ENCODE assay signal across 32 cellular contexts in the genomic region with DNA sequence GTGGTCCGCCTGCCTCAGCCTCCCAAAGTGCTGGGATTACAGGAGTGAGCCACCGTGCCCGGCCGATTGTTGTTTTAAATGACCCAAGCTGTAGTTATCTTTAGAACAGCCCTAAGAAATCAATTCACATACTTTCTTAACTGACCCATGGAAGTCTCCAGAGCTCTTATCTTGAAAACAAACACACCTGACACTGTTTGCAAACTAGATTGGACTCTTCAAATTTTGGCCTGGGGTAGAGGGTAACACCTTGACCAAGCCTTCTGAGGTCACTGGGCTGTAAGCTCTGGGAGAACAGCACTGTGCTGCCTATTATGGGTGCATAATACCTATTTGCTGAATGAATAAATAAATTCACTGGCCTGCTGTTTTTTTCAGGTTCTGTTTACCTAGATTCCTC.
"Had no signal": no experiment of that assay in that cellular context is flagged by ENCODE, and none has a peak within 500 bp of the region (broad histone marks: within the 10 kb centered on the region; RNA-seq: fewer than 3 reads in every experiment).

No MANE protein-coding gene starts in this region.

- DNase-seq: activated B cell treated with CpG ODN at 0.5 μM for 24 hours; activated CD4-positive, alpha-beta T cell treated with anti-CD3 and anti-CD28 coated beads for 48 hours; activated CD4-positive, alpha-beta T cell treated with anti-CD3 and anti-CD28 coated beads, Interleukin-2, amount 50 U/mL, for 1 hour; activated CD4-positive, alpha-beta T cell treated with anti-CD3 and anti-CD28 coated beads, Interleukin-2, amount 50 U/mL, for 48 hours; activated CD8-positive, alpha-beta memory T cell treated with anti-CD3 and anti-CD28 coated beads for 24 hours; activated CD8-positive, alpha-beta T cell treated with anti-CD3 and anti-CD28 coated beads for 36 hours; activated effector memory CD4-positive, alpha-beta T cell treated with Interleukin-2 at 50 U/mL for 16 hours; activated gamma-delta T cell treated with Interleukin-2 at 50 U/mL for 16 hours; activated naive CD4-positive, alpha-beta T cell treated with anti-CD3 and anti-CD28 coated beads, Interleukin-2, amount 50 U/mL, for 16 hours; activated naive CD4-positive, alpha-beta T cell treated with Interleukin-2 at 50 U/mL for 16 hours; activated T-cell treated with anti-CD3 and anti-CD28 coated beads, Interleukin-2, amount 50 U/mL, for 4 hours; amniotic stem cell; aorta; central memory CD4-positive, alpha-beta T cell; cerebellar nuclear complex; colonic mucosa; effector memory CD4-positive, alpha-beta T cell; erythroblast; foreskin melanocyte; T-helper 1 cell; T-helper 17 cell; T1000; WERI-Rb-1 had no signal

- H3K4me1 Mint-ChIP-seq: activated B cell treated with CpG ODN at 0.5 μM for 24 hours; activated T-helper 17 cell treated with anti-CD3 and anti-CD28 coated beads, Interleukin-2, amount 50 U/mL, for 72 hours; brain; T-helper 17 cell had no signal

- H3K27ac Mint-ChIP-seq: activated B cell treated with CpG ODN at 0.5 μM for 24 hours; activated CD8-positive, alpha-beta T cell treated with anti-CD3 and anti-CD28 coated beads for 36 hours; activated naive CD8-positive, alpha-beta T cell; activated T-helper 17 cell treated with anti-CD3 and anti-CD28 coated beads, Interleukin-2, amount 50 U/mL, for 72 hours; brain; T-helper 17 cell; T-helper 2 cell treated with Interferon-gamma antibody and Interleukin-4, amounts not matched to agents 5 μg/mL and 100 μg/mL, for 36 hours had no signal

- H3K27me3 ChIP-seq: breast epithelium, cardiac muscle cell, colonic mucosa, esophagus muscularis mucosa, gastroesophageal sphincter had no signal

- H3K9me3 Mint-ChIP-seq: activated T-helper 17 cell treated with anti-CD3 and anti-CD28 coated beads, Interleukin-2, amount 50 U/mL, for 72 hours; T-helper 2 cell treated with Interferon-gamma antibody and Interleukin-4, amounts not matched to agents 5 μg/mL and 100 μg/mL, for 36 hours had no signal

- H3K27ac ChIP-seq: breast epithelium, cardiac muscle cell, colonic mucosa, esophagus muscularis mucosa, gastroesophageal sphincter, WERI-Rb-1 had no signal

- H3K27me3 Mint-ChIP-seq: activated B cell treated with CpG ODN at 0.5 μM for 24 hours; activated CD8-positive, alpha-beta T cell treated with anti-CD3 and anti-CD28 coated beads for 36 hours; activated naive CD8-positive, alpha-beta T cell; activated T-helper 17 cell treated with anti-CD3 and anti-CD28 coated beads, Interleukin-2, amount 50 U/mL, for 72 hours; brain; T-helper 17 cell had no signal

- H3K36me3 ChIP-seq: breast epithelium, cardiac muscle cell, colonic mucosa, esophagus muscularis mucosa, gastroesophageal sphincter, WERI-Rb-1 had no signal

- H3K4me1 ChIP-seq: breast epithelium, colonic mucosa had no signal

- H3K4me3 Mint-ChIP-seq: activated B cell treated with CpG ODN at 0.5 μM for 24 hours; activated CD8-positive, alpha-beta T cell treated with anti-CD3 and anti-CD28 coated beads for 36 hours; activated naive CD8-positive, alpha-beta T cell; activated T-cell treated with anti-CD3 and anti-CD28 coated beads, Interleukin-2, amount 50 U/mL, for 4 hours; activated T-helper 17 cell treated with anti-CD3 and anti-CD28 coated beads, Interleukin-2, amount 50 U/mL, for 72 hours; brain; T-helper 17 cell; T-helper 2 cell treated with Interferon-gamma antibody and Interleukin-4, amounts not matched to agents 5 μg/mL and 100 μg/mL, for 36 hours had no signal

- H3K4me3 ChIP-seq: breast epithelium, cardiac muscle cell, colonic mucosa, esophagus muscularis mucosa, gastroesophageal sphincter had no signal

- ATAC-seq: activated CD4-positive, CD25-positive, alpha-beta regulatory T cell treated with anti-CD3 and anti-CD28 coated beads, Interleukin-2, amount 50 U/mL, for 24 hours; activated CD8-positive, alpha-beta T cell treated with anti-CD3 and anti-CD28 coated beads for 36 hours; activated T-cell treated with anti-CD3 and anti-CD28 coated beads, Interleukin-2, amount 50 U/mL, for 4 hours; activated T-helper 17 cell treated with anti-CD3 and anti-CD28 coated beads, Interleukin-2, amount 50 U/mL, for 72 hours; gastroesophageal sphincter; T-helper 17 cell had no signal

- H3K9me3 ChIP-seq: breast epithelium, colonic mucosa, esophagus muscularis mucosa, gastroesophageal sphincter had no signal
